ENCODE assay signal across 8 cellular contexts in the genomic region with DNA sequence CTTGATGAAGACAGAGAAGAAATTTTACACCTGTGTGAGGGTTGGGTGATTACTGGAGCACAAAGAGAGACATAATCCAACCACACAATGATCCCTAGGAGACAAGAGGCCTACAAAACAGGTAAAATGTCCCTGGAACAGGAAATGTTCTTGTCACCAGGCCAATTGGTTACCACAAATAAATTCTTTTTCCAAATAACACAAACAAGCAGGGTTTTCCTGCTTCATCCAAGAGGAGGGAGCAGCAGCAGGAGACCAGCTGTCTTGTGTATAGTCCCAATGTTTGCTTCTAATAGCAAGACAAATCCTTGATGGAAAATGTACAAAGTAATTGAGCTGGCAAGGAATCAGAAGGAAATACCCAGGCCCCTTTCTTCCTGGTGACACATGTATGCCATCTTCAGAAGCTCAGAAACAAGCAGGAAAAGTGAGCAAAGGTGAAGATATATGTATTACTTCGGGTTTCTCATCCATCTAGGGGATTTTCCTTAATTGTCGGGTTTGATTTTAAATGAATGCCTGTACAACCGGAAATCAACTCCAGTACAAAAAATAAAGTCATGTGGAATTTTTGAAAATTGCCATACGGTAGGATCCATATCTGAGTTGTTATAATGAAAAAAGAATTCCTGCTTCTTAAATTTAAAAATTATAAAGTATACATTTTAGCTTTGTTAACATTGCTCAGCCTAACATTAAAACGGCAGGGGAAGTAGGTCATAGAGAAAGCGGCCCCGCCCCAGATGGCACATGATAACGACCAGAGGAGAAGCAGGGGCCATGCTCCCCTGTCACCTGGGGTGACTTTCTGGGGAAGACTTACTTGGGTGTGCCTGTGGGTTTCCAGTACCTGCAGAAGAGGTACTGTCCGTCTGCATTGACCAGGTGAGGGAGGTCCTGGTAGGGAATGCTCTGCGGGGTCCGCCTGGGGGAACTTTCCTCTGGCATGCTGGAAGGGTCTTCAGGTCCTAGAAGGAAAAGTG. TPM values are rescaled to one million over a fixed set of nuclear protein-coding genes. Genes with fewer than 3 reads are reported as not detected.
DNase-seq lines count a peak whose midpoint lies in the region; ATAC-seq, FAIRE-seq and TF ChIP-seq lines count a peak whose summit lies in the region.

No MANE protein-coding gene starts in this region.

- H4K20me1 ChIP-seq in GM23338 (replicated peaks; ENCODE audit: insufficient read depth) (no peaks in the 10 kb centered on the region), keratinocyte (ENCODE audit: control insufficient read depth, extremely low read depth, insufficient read depth, low read length) (no peaks in the 10 kb centered on the region)

- H3K27ac ChIP-seq in GM23338 (ENCODE audit: low read depth) (no peak overlapping the region), keratinocyte (ENCODE audit: control insufficient read depth, insufficient read depth, low read length) (peak overlapping the region; percentile 78), thymus (ENCODE audit: low read depth) (peak overlapping the region; percentile 70)

- H3K79me2 ChIP-seq in GM23338 (replicated peaks; ENCODE audit: insufficient read depth) (no peaks in the 10 kb centered on the region), keratinocyte (ENCODE audit: control insufficient read depth, insufficient read depth, low read length) (peaks cover 4% of the 10 kb centered on the region)

- dilution Hi-C loops in keratinocyte (cut with MboI; ENCODE audit: extremely low pct_ligation_motif_present, low sequenced_read_pairs): no loop called here

- CTCF ChIA-PET in BJ (lab: Yijun Ruan, JAX) (interaction anchor here (1.0 to 4.9 kb wide), 5 partner anchors 52 to 166 kb away, joined by 3 to 42 read pairs (median 3); no protein-coding TSS in a partner anchor), WTC11 (lab: Charles Lee) (interaction anchor here (0.6 to 2.3 kb wide), 10 partner anchors 10 to 247 kb away, joined by 3 to 16 read pairs (median 4); no protein-coding TSS in a partner anchor)

- H3K9me3 ChIP-seq in keratinocyte (ENCODE audit: control insufficient read depth, low read depth, low read length): no peaks in the 10 kb centered on the region
- H3K9me3 ChIP-seq in thymus (ENCODE audit: control insufficient read depth): no peaks in the 10 kb centered on the region

- 50% methylated on average over 11 of the region's 11 CpGs for WGBS in thymus

- DNase-seq in BJ (ENCODE audit: low read depth) (no peak), GM23338 (ENCODE audit: low spot score) (no peak), WTC11 (ENCODE audit: low spot score) (no peak), keratinocyte (ENCODE audit: low read depth, low spot score) (no peak), NCI-H526 treated with DMSO at 0.1 percent for 48 hours (lab: John Stamatoyannopoulos, UW) (no peak)

- H3K27ac Mint-ChIP-seq in GM23338: no peak overlapping the region
- no peak overlapping the region for H3K27ac Mint-ChIP-seq in WTC11

- TF ChIP-seq CTCF in BJ (IDR thresholded peaks at IDR 0.05; ENCODE audit: insufficient read depth, low read depth, low read length) (no peak), GM23338 (conservative IDR thresholded peaks at IDR 0.05; ENCODE audit: low read depth in 2 of 2) (no peak), WTC11 (IDR thresholded peaks at IDR 0.05) (no peak), keratinocyte (optimal IDR thresholded peaks at IDR 0.05 in 1 of 3, IDR thresholded peaks at IDR 0.05 in 1 of 3, conservative IDR thresholded peaks at IDR 0.05 in 1 of 3; ENCODE audit: extremely low read depth in 1 of 3, insufficient read depth in 2 of 3, low read length in 3 of 3) (no peak)

- H3K4me1 ChIP-seq in GM23338 (ENCODE audit: insufficient read depth) (peaks cover 34% of the 10 kb centered on the region), keratinocyte (ENCODE audit: control insufficient read depth, extremely low read depth, insufficient read depth, low read length) (peaks cover 53% of the 10 kb centered on the region), thymus (ENCODE audit: control insufficient read depth, insufficient read depth, low read length) (peaks cover 16% of the 10 kb centered on the region)

- ATAC-seq in GM23338 (no peak), WTC11 (no peak), HG03439 (IDR thresholded peaks at IDR 0.05; ENCODE audit: unreplicated experiment) (no peak), GM19463 (IDR thresholded peaks at IDR 0.05; ENCODE audit: unreplicated experiment) (no peak)

- no peaks in the 10 kb centered on the region for H3F3A ChIP-seq in GM23338 (replicated peaks; ENCODE audit: low read depth)

- peak overlapping the region; percentile 86 for H3K9ac ChIP-seq in keratinocyte (ENCODE audit: control insufficient read depth, extremely low read depth, insufficient read depth, low read length)

- H3K36me3 ChIP-seq in BJ (ENCODE audit: control insufficient read depth, insufficient read depth, low read length) (no peaks in the 10 kb centered on the region; the same call in 1 of the 2 replicates), GM23338 (ENCODE audit: insufficient read depth) (no peaks in the 10 kb centered on the region), keratinocyte (ENCODE audit: control insufficient read depth in 2 of 2, extremely low read depth in 1 of 2, insufficient read depth in 2 of 2, low read length in 2 of 2) (peaks cover 1 to 7% of the 10 kb centered on the region in 2 experiments), thymus (ENCODE audit: control insufficient read depth, insufficient read depth) (no peaks in the 10 kb centered on the region)

- H3K4me1 Mint-ChIP-seq in GM23338 (peaks cover 27% of the 10 kb centered on the region), WTC11 (peaks cover 29% of the 10 kb centered on the region)

- POLR2A ChIA-PET in BJ (lab: Charles Lee) (no interaction called here), WTC11 (lab: Charles Lee) (interaction anchor here (1.5 kb wide), 1 partner anchor 149 kb away, joined by 5 read pairs; no protein-coding TSS in a partner anchor)

- H3K4me2 ChIP-seq in GM23338: peak overlapping the region; percentile 57
- H3K4me2 ChIP-seq in keratinocyte (ENCODE audit: control insufficient read depth, extremely low read depth, insufficient read depth, low read depth, low read length): peak overlapping the region; percentile 98

- H3K27me3 Mint-ChIP-seq in GM23338 (ENCODE audit: insufficient read depth, low read depth, poor library complexity): peaks cover 37% of the 10 kb centered on the region
- peaks cover 39% of the 10 kb centered on the region for H3K27me3 Mint-ChIP-seq in WTC11 (ENCODE audit: low read depth)

- H2AFZ ChIP-seq in GM23338 (no peak overlapping the region), keratinocyte (ENCODE audit: control insufficient read depth, low read length) (peak overlapping the region; percentile 30)

- H3K27me3 ChIP-seq in BJ (ENCODE audit: control insufficient read depth, insufficient read depth, low read length) (no peaks in the 10 kb centered on the region), GM23338 (ENCODE audit: insufficient read depth) (peaks cover 29% of the 10 kb centered on the region), keratinocyte (ENCODE audit: control insufficient read depth, extremely low read depth, insufficient read depth, low read length) (no peaks in the 10 kb centered on the region), thymus (ENCODE audit: control insufficient read depth, insufficient read depth) (no peaks in the 10 kb centered on the region)

- H3K9me2 ChIP-seq in GM23338 (ENCODE audit: insufficient read depth): no peaks in the 10 kb centered on the region

- FAIRE-seq in keratinocyte (lab: Jason Lieb, UNC): peak; percentile 68

- H3K9me3 Mint-ChIP-seq in GM23338: no peaks in the 10 kb centered on the region
- H3K9me3 Mint-ChIP-seq in WTC11: no peaks in the 10 kb centered on the region

- H3K9me1 ChIP-seq in keratinocyte (ENCODE audit: control insufficient read depth, extremely low read depth, insufficient read depth, low read length): no peaks in the 10 kb centered on the region

- no peaks in the 10 kb centered on the region for H3K36me3 Mint-ChIP-seq in GM23338 (ENCODE audit: low read depth)
- H3K36me3 Mint-ChIP-seq in WTC11: no peaks in the 10 kb centered on the region

- H3K4me3 ChIP-seq in BJ (ENCODE audit: low read depth, low read length): peak overlapping the region; percentile 92
- H3K4me3 ChIP-seq in GM23338: peak overlapping the region; percentile 86; the same call in 1 of the 2 replicates
- H3K4me3 ChIP-seq in keratinocyte (ENCODE audit: control insufficient read depth in 2 of 3, extremely low read depth in 1 of 3, insufficient read depth in 2 of 3, low read depth in 1 of 3, low read length in 3 of 3): peak overlapping the region; percentile 67 to 81 (median 79)
- H3K4me3 ChIP-seq in thymus (ENCODE audit: low read length): peak overlapping the region; percentile 7

- H3K4me3 Mint-ChIP-seq in GM23338: peak overlapping the region; percentile 85; the same call in 2 of the 3 replicates
- peak overlapping the region; percentile 82 for H3K4me3 Mint-ChIP-seq in WTC11

TF ChIP-seq in GM23338, 12 proteins besides CTCF, POLR2A, EP300 and RAD21 (continues in another document):
- TF ChIP-seq EZH2 (IDR thresholded peaks at IDR 0.05; ENCODE audit: low read depth, unreplicated experiment): no peak

TF ChIP-seq in WTC11, 78 proteins besides CTCF, POLR2A, EP300 and RAD21 (continues in another document):
- TF ChIP-seq ZNF416 (CRISPR knock-in tag; IDR thresholded peaks at IDR 0.05) (no peak), OVOL2 (CRISPR knock-in tag; IDR thresholded peaks at IDR 0.05; ENCODE audit: borderline replicate concordance) (no peak), FOXJ3 (CRISPR knock-in tag; IDR thresholded peaks at IDR 0.05; ENCODE audit: borderline replicate concordance) (no peak)

RNA-seq across cellular contexts. Expression of gene MGLL, which starts 1.2 kb away (rescaled TPM):
- polyA plus RNA-seq in BJ (2011; rRNA removed) (67.1 and 108 TPM in 2 replicates), GM23338 (2016; fragmentation: Nextera tagmentation; extraction: Ambion mirVana) (0.71 and 1.3 TPM in 2 replicates), keratinocyte (13.4 to 34.2 TPM (median 17.8 TPM) in 3 replicates), thymus (15.2 TPM)
- polyA minus RNA-seq in BJ (2011; rRNA and poly(A)+ RNA removed): 55.3 and 70.4 TPM in 2 replicates
- total RNA-seq in GM23338 (2014; rRNA removed; shearing (Covaris generic)): 0.62 and 0.83 TPM in 2 replicates
- 0.73 to 0.96 TPM (median 0.94 TPM) in 3 replicates for total RNA-seq in WTC11 (2021)
- 19.3 TPM for polyA plus RNA-seq in keratinocyte (2011; ENCODE audit: low read depth)
- polyA plus RNA-seq in keratinocyte (2011; cell fraction: cytosol; rRNA removed): 16.9 and 24.8 TPM in 2 replicates
- 12.6 and 17.6 TPM in 2 replicates for polyA plus RNA-seq in keratinocyte (2011; cell fraction: nucleus; rRNA removed)
- polyA plus RNA-seq in keratinocyte (2012; ENCODE audit: low replicate concordance): 29.2 and 40.4 TPM in 2 replicates
- 17.5 to 81.4 TPM (median 21.8 TPM) in 3 replicates for polyA minus RNA-seq in keratinocyte
- 23.8 TPM for polyA minus RNA-seq in keratinocyte (2011; cell fraction: cytosol; rRNA and poly(A)+ RNA removed)
- polyA minus RNA-seq in keratinocyte (2011; cell fraction: nucleus; rRNA and poly(A)+ RNA removed): 12.9 and 15.9 TPM in 2 replicates

Comparison
In these comparisons a context has a peak if more than half of its experiments do, and no peak if none do; other contexts are left out.
1. H3K4me3 ChIP-seq: peak in every context shown above with its lines; median percentile 92 in BJ; 86 in GM23338; 79 in keratinocyte; 7 in thymus.